ENCODE assay signal across 8 cellular contexts in the genomic region with DNA sequence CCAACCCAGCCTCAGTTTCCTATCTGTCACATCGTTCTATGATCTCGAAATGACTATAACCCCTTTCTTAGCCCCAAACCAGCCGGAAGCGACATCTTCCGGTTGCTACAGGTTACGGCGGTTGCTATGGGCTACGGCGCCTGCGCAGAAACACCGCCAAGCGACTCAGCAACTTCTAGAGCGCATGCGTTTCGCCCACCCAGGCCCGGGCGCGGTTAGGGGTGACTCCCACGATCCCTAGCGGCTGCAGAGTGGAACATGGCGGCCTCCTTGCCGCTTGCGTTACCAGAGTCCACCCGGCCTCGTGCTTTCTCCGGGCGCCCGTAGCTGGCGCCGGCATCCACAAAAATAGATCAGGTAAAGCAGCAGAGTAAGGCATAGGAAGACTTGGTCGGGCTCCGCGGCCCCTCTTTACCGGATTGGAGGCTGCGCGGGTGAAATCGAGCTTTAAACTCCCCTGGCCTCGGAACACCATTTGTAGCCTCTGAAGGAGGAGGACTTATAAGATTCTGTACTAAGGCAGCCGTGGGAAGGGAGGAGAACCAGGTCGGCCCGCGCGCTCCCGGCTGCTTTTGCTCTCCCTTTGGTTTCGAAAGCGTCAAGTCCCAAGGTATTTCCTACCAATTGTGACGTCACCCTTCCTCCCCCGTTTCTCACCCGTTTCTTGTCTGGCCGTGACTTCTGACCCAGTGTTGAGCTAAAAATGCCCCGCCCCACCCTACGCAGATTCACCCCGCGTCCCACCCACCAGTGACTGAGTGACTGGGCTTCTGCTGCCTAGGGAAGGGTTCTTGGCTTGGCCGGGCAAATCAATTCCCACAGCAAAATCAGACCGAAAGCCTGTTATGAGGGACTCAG. TPM values are rescaled to one million over a fixed set of nuclear protein-coding genes. Genes with fewer than 3 reads are reported as not detected.
DNase-seq lines count a peak whose midpoint lies in the region; ATAC-seq, FAIRE-seq and TF ChIP-seq lines count a peak whose summit lies in the region.

No MANE protein-coding gene starts in this region.

- H3K27me3 ChIP-seq in pancreas (no peaks in the 10 kb centered on the region), tibial artery (no peaks in the 10 kb centered on the region)

- H3K27ac ChIP-seq in pancreas: peak overlapping the region; percentile 92 to 97 (median 94)
- peak overlapping the region; percentile 95 to 98 for H3K27ac ChIP-seq in tibial artery

- H3K27me3 Mint-ChIP-seq in activated naive CD8-positive, alpha-beta T cell treated with anti-CD3 and anti-CD28 coated beads, Interleukin-2, amount 50 U/mL, for 24 hours: no peaks in the 10 kb centered on the region

- peak; percentile 91 for DNase-seq in NCI-H128 (lab: John Stamatoyannopoulos, UW; ENCODE audit: unreplicated experiment)
- DNase-seq in SKM-1 treated with dmso at 0.1 percent for 144 hours (lab: John Stamatoyannopoulos, UW; ENCODE audit: unreplicated experiment): peak; percentile 75
- DNase-seq in activated naive CD8-positive, alpha-beta T cell treated with anti-CD3 and anti-CD28 coated beads, Interleukin-2, amount 50 U/mL, for 24 hours: peak; percentile 99
- DNase-seq in Right ventricle myocardium superior: peak; percentile 99
- peak; percentile 94 to 99 (median 97) for DNase-seq in pancreas
- peak; percentile 96 to 98 for DNase-seq in tibial artery

- 0% methylated on average over 56 of the region's 56 CpGs for WGBS in pancreas, 2 donors

- ATAC-seq in HG02678 (IDR thresholded peaks at IDR 0.05; ENCODE audit: unreplicated experiment) (peak; percentile 84), Right ventricle myocardium superior (ENCODE audit: poor library complexity) (peak; percentile 96), pancreas (peak; percentile 79 to 90 (median 86))
- peak; percentile 75 for ATAC-seq in activated naive CD8-positive, alpha-beta T cell treated with anti-CD3 and anti-CD28 coated beads, Interleukin-2, amount 50 U/mL, for 24 hours

- intact Hi-C loops in Right ventricle myocardium superior (cut with DNase I): loop anchor here (2.0 to 5.0 kb wide), 2 partner anchors 47 to 67 kb away; partner anchors contain the start of gene FKBP1A
- intact Hi-C loops in pancreas (cut with DNase I): no loop called here
- intact Hi-C loops in tibial artery (cut with DNase I; ENCODE audit: low total_unique reads): no loop called here

- H3K4me3 ChIP-seq in pancreas: peak overlapping the region; percentile 67 to 94 (median 73)
- peak overlapping the region; percentile 72 to 92 for H3K4me3 ChIP-seq in tibial artery

- TF ChIP-seq CTCF in GM12873 (IDR thresholded peaks at IDR 0.05; ENCODE audit: insufficient read depth, low read depth, low read length, missing control alignments): peak; percentile 19
- TF ChIP-seq CTCF in pancreas (IDR thresholded peaks at IDR 0.05): peak in 1 of 4 donors; percentile 25
- TF ChIP-seq CTCF in tibial artery (IDR thresholded peaks at IDR 0.05): peak; percentile 37 to 51

- FAIRE-seq in pancreas (lab: Jason Lieb, UNC): no peak

- no peak overlapping the region for H3K4me3 Mint-ChIP-seq in activated naive CD8-positive, alpha-beta T cell treated with anti-CD3 and anti-CD28 coated beads, Interleukin-2, amount 50 U/mL, for 24 hours

- no peaks in the 10 kb centered on the region for H3K9me3 ChIP-seq in pancreas
- no peaks in the 10 kb centered on the region for H3K9me3 ChIP-seq in tibial artery

- no peak overlapping the region for H3K27ac Mint-ChIP-seq in activated naive CD8-positive, alpha-beta T cell treated with anti-CD3 and anti-CD28 coated beads, Interleukin-2, amount 50 U/mL, for 24 hours

- H3K36me3 ChIP-seq in pancreas (no peaks in the 10 kb centered on the region), tibial artery (no peaks in the 10 kb centered on the region)

- peaks cover 30 to 38% (median 38%) of the 10 kb centered on the region in 3 donors for H3K4me1 ChIP-seq in pancreas
- peaks cover 0 to 36% (median 22%) of the 10 kb centered on the region in 4 donors for H3K4me1 ChIP-seq in tibial artery

- H3K4me1 Mint-ChIP-seq in activated naive CD8-positive, alpha-beta T cell treated with anti-CD3 and anti-CD28 coated beads, Interleukin-2, amount 50 U/mL, for 24 hours: peaks cover 27% of the 10 kb centered on the region

- H3K9me3 Mint-ChIP-seq in activated naive CD8-positive, alpha-beta T cell treated with anti-CD3 and anti-CD28 coated beads, Interleukin-2, amount 50 U/mL, for 24 hours: no peaks in the 10 kb centered on the region

- peaks cover 4% of the 10 kb centered on the region for H3K36me3 Mint-ChIP-seq in activated naive CD8-positive, alpha-beta T cell treated with anti-CD3 and anti-CD28 coated beads, Interleukin-2, amount 50 U/mL, for 24 hours (ENCODE audit: low read depth)

RNA-seq across cellular contexts. Expression of gene SDCBP2, which starts 3.5 kb away (rescaled TPM):
- total RNA-seq in Right ventricle myocardium superior (2.5 TPM), pancreas (10 to 100 TPM in 3 of 6 donors, 1 to 10 TPM in 3; 4.7 to 14.8 (median 9.3) TPM)
- polyA plus RNA-seq in pancreas: 10 to 100 TPM; 13.8 to 23.8 TPM

RNA-seq across cellular contexts. Expression of gene SNPH, which starts 59.3 kb away (rescaled TPM):
- total RNA-seq in Right ventricle myocardium superior: 8.9 TPM
- 1 to 10 TPM; 1.1 to 2.7 (median 2.2) TPM for total RNA-seq in pancreas
- 1 to 10 TPM; 3.6 to 4.3 TPM for polyA plus RNA-seq in pancreas

Comparison
In these comparisons a context has a peak if more than half of its experiments do, and no peak if none do; other contexts are left out.
1. Peak in every context shown above with its lines: DNase-seq, ATAC-seq, H3K4me3 ChIP-seq and H3K27ac ChIP-seq.